ENCODE assay signal across 1 cellular context in genomic region chr17:81868674-81869220, GRCh38.
A peak's percentile ranks its signal among the peaks of the same experiment; 100 is the strongest.
TF ChIP-seq lines count a peak whose summit lies in the region.

No MANE protein-coding gene starts in this region.

TF ChIP-seq in HepG2, 621 proteins besides CTCF, POLR2A, EP300 and RAD21 (continued from another document and continues in another):
- no peak for TF ChIP-seq HOXA5 (CRISPR knock-in tag; IDR thresholded peaks at IDR 0.05)
- TF ChIP-seq, protein P1, sequence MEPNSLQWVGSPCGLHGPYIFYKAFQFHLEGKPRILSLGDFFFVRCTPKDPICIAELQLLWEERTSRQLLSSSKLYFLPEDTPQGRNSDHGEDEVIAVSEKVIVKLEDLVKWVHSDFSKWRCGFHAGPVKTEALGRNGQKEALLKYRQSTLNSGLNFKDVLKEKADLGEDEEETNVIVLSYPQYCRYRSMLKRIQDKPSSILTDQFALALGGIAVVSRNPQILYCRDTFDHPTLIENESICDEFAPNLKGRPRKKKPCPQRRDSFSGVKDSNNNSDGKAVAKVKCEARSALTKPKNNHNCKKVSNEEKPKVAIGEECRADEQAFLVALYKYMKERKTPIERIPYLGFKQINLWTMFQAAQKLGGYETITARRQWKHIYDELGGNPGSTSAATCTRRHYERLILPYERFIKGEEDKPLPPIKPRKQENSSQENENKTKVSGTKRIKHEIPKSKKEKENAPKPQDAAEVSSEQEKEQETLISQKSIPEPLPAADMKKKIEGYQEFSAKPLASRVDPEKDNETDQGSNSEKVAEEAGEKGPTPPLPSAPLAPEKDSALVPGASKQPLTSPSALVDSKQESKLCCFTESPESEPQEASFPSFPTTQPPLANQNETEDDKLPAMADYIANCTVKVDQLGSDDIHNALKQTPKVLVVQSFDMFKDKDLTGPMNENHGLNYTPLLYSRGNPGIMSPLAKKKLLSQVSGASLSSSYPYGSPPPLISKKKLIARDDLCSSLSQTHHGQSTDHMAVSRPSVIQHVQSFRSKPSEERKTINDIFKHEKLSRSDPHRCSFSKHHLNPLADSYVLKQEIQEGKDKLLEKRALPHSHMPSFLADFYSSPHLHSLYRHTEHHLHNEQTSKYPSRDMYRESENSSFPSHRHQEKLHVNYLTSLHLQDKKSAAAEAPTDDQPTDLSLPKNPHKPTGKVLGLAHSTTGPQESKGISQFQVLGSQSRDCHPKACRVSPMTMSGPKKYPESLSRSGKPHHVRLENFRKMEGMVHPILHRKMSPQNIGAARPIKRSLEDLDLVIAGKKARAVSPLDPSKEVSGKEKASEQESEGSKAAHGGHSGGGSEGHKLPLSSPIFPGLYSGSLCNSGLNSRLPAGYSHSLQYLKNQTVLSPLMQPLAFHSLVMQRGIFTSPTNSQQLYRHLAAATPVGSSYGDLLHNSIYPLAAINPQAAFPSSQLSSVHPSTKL (CRISPR knock-in tag; IDR thresholded peaks at IDR 0.05) = no peak
- TF ChIP-seq ZNF775 (CRISPR knock-in tag; IDR thresholded peaks at IDR 0.05; ENCODE audit: borderline replicate concordance) = no peak
- TF ChIP-seq ATF1 (CRISPR knock-in tag; IDR thresholded peaks at IDR 0.05) = no peak
- TF ChIP-seq BORCS8-MEF2B (CRISPR knock-in tag; IDR thresholded peaks at IDR 0.05) = no peak
- TF ChIP-seq CENPX (CRISPR knock-in tag; IDR thresholded peaks at IDR 0.05) = no peak
- TF ChIP-seq ZNF33A (CRISPR knock-in tag; IDR thresholded peaks at IDR 0.05; ENCODE audit: borderline replicate concordance) = no peak
- 0 out of 2 replicates have a peak, but pooled peaks have one; percentile 22 for TF ChIP-seq ZNF431 (CRISPR knock-in tag; IDR thresholded peaks at IDR 0.05; ENCODE audit: borderline replicate concordance, low read depth)
- 0 out of 2 replicates have a peak, but pooled peaks have one; percentile 34 for TF ChIP-seq PHF20 (CRISPR knock-in tag; IDR thresholded peaks at IDR 0.05)
- TF ChIP-seq, protein P2, sequence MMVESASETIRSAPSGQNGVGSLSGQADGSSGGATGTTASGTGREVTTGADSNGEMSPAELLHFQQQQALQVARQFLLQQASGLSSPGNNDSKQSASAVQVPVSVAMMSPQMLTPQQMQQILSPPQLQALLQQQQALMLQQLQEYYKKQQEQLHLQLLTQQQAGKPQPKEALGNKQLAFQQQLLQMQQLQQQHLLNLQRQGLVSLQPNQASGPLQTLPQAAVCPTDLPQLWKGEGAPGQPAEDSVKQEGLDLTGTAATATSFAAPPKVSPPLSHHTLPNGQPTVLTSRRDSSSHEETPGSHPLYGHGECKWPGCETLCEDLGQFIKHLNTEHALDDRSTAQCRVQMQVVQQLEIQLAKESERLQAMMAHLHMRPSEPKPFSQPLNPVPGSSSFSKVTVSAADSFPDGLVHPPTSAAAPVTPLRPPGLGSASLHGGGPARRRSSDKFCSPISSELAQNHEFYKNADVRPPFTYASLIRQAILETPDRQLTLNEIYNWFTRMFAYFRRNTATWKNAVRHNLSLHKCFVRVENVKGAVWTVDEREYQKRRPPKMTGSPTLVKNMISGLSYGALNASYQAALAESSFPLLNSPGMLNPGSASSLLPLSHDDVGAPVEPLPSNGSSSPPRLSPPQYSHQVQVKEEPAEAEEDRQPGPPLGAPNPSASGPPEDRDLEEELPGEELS (CRISPR knock-in tag; IDR thresholded peaks at IDR 0.05) = no peak
- no peak for TF ChIP-seq TEF (CRISPR knock-in tag; IDR thresholded peaks at IDR 0.05)
- TF ChIP-seq NFYC (CRISPR knock-in tag; IDR thresholded peaks at IDR 0.05) = no peak
- no peak for TF ChIP-seq ZNF576 (CRISPR knock-in tag; IDR thresholded peaks at IDR 0.05)
- TF ChIP-seq HBP1 (CRISPR knock-in tag; IDR thresholded peaks at IDR 0.05; ENCODE audit: low read depth) = 0 out of 2 replicates have a peak, but pooled peaks have one; percentile 10
- TF ChIP-seq, protein P3, sequence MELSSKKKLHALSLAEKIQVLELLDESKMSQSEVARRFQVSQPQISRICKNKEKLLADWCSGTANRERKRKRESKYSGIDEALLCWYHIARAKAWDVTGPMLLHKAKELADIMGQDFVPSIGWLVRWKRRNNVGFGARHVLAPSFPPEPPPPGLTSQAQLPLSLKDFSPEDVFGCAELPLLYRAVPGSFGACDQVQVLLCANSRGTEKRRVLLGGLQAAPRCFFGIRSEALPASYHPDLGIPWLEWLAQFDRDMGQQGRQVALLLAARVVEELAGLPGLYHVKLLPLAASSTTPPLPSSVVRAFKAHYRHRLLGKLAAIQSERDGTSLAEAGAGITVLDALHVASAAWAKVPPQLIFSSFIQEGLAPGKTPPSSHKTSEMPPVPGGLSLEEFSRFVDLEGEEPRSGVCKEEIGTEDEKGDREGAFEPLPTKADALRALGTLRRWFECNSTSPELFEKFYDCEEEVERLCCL (CRISPR knock-in tag; IDR thresholded peaks at IDR 0.05; ENCODE audit: borderline replicate concordance) = no peak
- TF ChIP-seq KDM1A (CRISPR knock-in tag; IDR thresholded peaks at IDR 0.05) = no peak
- TF ChIP-seq ZNF556 (CRISPR knock-in tag; IDR thresholded peaks at IDR 0.05; ENCODE audit: borderline replicate concordance) = no peak
- TF ChIP-seq, protein P4, sequence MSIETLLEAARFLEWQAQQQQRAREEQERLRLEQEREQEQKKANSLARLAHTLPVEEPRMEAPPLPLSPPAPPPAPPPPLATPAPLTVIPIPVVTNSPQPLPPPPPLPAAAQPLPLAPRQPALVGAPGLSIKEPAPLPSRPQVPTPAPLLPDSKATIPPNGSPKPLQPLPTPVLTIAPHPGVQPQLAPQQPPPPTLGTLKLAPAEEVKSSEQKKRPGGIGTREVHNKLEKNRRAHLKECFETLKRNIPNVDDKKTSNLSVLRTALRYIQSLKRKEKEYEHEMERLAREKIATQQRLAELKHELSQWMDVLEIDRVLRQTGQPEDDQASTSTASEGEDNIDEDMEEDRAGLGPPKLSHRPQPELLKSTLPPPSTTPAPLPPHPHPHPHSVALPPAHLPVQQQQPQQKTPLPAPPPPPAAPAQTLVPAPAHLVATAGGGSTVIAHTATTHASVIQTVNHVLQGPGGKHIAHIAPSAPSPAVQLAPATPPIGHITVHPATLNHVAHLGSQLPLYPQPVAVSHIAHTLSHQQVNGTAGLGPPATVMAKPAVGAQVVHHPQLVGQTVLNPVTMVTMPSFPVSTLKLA (IDR thresholded peaks at IDR 0.05) = no peak
- TF ChIP-seq ZNF605 (CRISPR knock-in tag; IDR thresholded peaks at IDR 0.05) = no peak
- TF ChIP-seq ZNF496 (CRISPR knock-in tag; IDR thresholded peaks at IDR 0.05; ENCODE audit: insufficient replicate concordance) = no peak
- no peak for TF ChIP-seq ZBTB26 (CRISPR knock-in tag; IDR thresholded peaks at IDR 0.05; ENCODE audit: borderline replicate concordance)
- no peak for TF ChIP-seq ADNP (CRISPR knock-in tag; IDR thresholded peaks at IDR 0.05)
- no peak for TF ChIP-seq ARNT (IDR thresholded peaks at IDR 0.05)
- no peak for TF ChIP-seq SP1 (IDR thresholded peaks at IDR 0.05)
- 0 out of 2 replicates have a peak, but pooled peaks have one; percentile 12 for TF ChIP-seq SP1 (CRISPR knock-in tag; IDR thresholded peaks at IDR 0.05)
- TF ChIP-seq MIER2 (CRISPR knock-in tag; IDR thresholded peaks at IDR 0.05) = no peak
- TF ChIP-seq KMT2A (CRISPR knock-in tag; IDR thresholded peaks at IDR 0.05) = no peak
- TF ChIP-seq CHD4 (IDR thresholded peaks at IDR 0.05; ENCODE audit: borderline replicate concordance, low read length) = peak; percentile 22; the same call in 1 of the 2 replicates
- no peak for TF ChIP-seq ZNF124 (CRISPR knock-in tag; IDR thresholded peaks at IDR 0.05)
- no peak for TF ChIP-seq ZNF709 (CRISPR knock-in tag; IDR thresholded peaks at IDR 0.05)
- TF ChIP-seq ZBTB20 (CRISPR knock-in tag; IDR thresholded peaks at IDR 0.05; ENCODE audit: borderline replicate concordance, low read depth) = no peak
- no peak for TF ChIP-seq ZNF234 (CRISPR knock-in tag; conservative IDR thresholded peaks at IDR 0.05)
- no peak for TF ChIP-seq ZNF24 (IDR thresholded peaks at IDR 0.05)
- TF ChIP-seq ZNF17 (CRISPR knock-in tag; IDR thresholded peaks at IDR 0.05) = no peak
- TF ChIP-seq, protein P5, sequence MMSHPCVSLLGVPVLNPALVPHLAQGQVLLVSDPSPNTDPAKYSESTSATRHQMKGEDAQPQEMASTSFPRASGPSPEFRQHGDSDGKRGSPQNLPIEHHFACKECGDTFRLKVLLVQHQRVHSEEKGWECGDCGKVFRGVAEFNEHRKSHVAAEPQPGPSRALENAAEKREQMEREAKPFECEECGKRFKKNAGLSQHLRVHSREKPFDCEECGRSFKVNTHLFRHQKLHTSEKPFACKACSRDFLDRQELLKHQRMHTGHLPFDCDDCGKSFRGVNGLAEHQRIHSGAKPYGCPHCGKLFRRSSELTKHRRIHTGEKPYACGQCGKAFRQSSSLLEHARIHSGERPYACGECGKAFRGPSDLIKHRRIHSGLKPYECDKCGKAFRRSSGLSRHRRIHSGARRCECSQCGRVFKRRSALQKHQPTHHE (CRISPR knock-in tag; IDR thresholded peaks at IDR 0.05; ENCODE audit: borderline replicate concordance) = no peak
- no peak for TF ChIP-seq JUND (CRISPR knock-in tag; IDR thresholded peaks at IDR 0.05)
- no peak for TF ChIP-seq ZNF816 (CRISPR knock-in tag; IDR thresholded peaks at IDR 0.05; ENCODE audit: borderline replicate concordance)
- TF ChIP-seq ZMYM4 (CRISPR knock-in tag; IDR thresholded peaks at IDR 0.05) = no peak
- no peak for TF ChIP-seq NR2F6 (IDR thresholded peaks at IDR 0.05)
- no peak for TF ChIP-seq NR2F6 (CRISPR knock-in tag; IDR thresholded peaks at IDR 0.05)
- no peak for TF ChIP-seq KDM5A (IDR thresholded peaks at IDR 0.05; ENCODE audit: borderline replicate concordance, low read length)
- no peak for TF ChIP-seq ZFYVE20 (CRISPR knock-in tag; IDR thresholded peaks at IDR 0.05; ENCODE audit: borderline replicate concordance, low read depth)
- TF ChIP-seq, protein P6, sequence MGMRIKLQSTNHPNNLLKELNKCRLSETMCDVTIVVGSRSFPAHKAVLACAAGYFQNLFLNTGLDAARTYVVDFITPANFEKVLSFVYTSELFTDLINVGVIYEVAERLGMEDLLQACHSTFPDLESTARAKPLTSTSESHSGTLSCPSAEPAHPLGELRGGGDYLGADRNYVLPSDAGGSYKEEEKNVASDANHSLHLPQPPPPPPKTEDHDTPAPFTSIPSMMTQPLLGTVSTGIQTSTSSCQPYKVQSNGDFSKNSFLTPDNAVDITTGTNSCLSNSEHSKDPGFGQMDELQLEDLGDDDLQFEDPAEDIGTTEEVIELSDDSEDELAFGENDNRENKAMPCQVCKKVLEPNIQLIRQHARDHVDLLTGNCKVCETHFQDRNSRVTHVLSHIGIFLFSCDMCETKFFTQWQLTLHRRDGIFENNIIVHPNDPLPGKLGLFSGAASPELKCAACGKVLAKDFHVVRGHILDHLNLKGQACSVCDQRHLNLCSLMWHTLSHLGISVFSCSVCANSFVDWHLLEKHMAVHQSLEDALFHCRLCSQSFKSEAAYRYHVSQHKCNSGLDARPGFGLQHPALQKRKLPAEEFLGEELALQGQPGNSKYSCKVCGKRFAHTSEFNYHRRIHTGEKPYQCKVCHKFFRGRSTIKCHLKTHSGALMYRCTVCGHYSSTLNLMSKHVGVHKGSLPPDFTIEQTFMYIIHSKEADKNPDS (CRISPR knock-in tag; IDR thresholded peaks at IDR 0.05) = no peak
- TF ChIP-seq, protein P7, sequence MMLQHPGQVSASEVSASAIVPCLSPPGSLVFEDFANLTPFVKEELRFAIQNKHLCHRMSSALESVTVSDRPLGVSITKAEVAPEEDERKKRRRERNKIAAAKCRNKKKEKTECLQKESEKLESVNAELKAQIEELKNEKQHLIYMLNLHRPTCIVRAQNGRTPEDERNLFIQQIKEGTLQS (CRISPR knock-in tag; IDR thresholded peaks at IDR 0.05) = 0 out of 2 replicates have a peak, but pooled peaks have one; percentile 7
- no peak for TF ChIP-seq CEBPB (IDR thresholded peaks at IDR 0.05; ENCODE audit: borderline replicate concordance, low read depth, low read length)
- TF ChIP-seq, protein P8, sequence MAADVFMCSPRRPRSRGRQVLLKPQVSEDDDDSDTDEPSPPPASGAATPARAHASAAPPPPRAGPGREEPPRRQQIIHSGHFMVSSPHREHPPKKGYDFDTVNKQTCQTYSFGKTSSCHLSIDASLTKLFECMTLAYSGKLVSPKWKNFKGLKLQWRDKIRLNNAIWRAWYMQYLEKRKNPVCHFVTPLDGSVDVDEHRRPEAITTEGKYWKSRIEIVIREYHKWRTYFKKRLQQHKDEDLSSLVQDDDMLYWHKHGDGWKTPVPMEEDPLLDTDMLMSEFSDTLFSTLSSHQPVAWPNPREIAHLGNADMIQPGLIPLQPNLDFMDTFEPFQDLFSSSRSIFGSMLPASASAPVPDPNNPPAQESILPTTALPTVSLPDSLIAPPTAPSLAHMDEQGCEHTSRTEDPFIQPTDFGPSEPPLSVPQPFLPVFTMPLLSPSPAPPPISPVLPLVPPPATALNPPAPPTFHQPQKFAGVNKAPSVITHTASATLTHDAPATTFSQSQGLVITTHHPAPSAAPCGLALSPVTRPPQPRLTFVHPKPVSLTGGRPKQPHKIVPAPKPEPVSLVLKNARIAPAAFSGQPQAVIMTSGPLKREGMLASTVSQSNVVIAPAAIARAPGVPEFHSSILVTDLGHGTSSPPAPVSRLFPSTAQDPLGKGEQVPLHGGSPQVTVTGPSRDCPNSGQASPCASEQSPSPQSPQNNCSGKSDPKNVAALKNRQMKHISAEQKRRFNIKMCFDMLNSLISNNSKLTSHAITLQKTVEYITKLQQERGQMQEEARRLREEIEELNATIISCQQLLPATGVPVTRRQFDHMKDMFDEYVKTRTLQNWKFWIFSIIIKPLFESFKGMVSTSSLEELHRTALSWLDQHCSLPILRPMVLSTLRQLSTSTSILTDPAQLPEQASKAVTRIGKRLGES (CRISPR knock-in tag; IDR thresholded peaks at IDR 0.05; ENCODE audit: borderline replicate concordance) = no peak
- TF ChIP-seq ZNF547 (CRISPR knock-in tag; IDR thresholded peaks at IDR 0.05) = no peak
